Comparison of ENCODE assay signal across 7 cellular contexts in genomic region chr6:168850027-168850736, GRCh38.
A peak's percentile ranks its signal among the peaks of the same experiment; 100 is the strongest.
DNase-seq lines count a peak whose midpoint lies in the region; ATAC-seq, FAIRE-seq and TF ChIP-seq lines count a peak whose summit lies in the region.
"Not testable (repeated sequence)": the region's sequence is repeated elsewhere in the genome, so short reads cannot be mapped to it uniquely, and the experiment has no call there.

No MANE protein-coding gene starts in this region.

- WGBS in K562 (ENCODE audit: insufficient coverage, low coverage, missing lambda C conversion rate): 30% methylated on average over 14 of the region's 26 CpGs
- 44% methylated on average over 16 of the region's 26 CpGs for WGBS in HepG2 (ENCODE audit: low lambda C conversion rate)
- WGBS in neuronal stem cell (ENCODE audit: extremely low coverage in 2 of 2, insufficient read length in 2 of 2, insufficient replicate concordance in 1 of 2), 2 donors: no CpG with 5 or more reads among the region's 26 CpGs

- H2AK5ac ChIP-seq in neuronal stem cell (ENCODE audit: low read depth, low read length): not testable (repeated sequence)

- not testable (repeated sequence) for H3K4me1 ChIP-seq in K562 (replicated peaks in 1 of 2; ENCODE audit: control insufficient read depth in 2 of 2, insufficient read depth in 2 of 2, low read length in 2 of 2); neuronal stem cell (ENCODE audit: control insufficient read depth in 2 of 2, insufficient read depth in 1 of 2, low read depth in 1 of 2, low read length in 2 of 2); upper lobe of right lung
- H3K4me1 ChIP-seq in HepG2 (ENCODE audit: insufficient read depth, low read length): peaks cover 11% of the 10 kb centered on the region; the same call in 1 of the 2 replicates

- H3K27me3 Mint-ChIP-seq in immature natural killer cell (ENCODE audit: low read depth in 3 of 3): peaks cover 5 to 26% (median 11%) of the 10 kb centered on the region in 3 donors
- not testable (repeated sequence) for H3K27me3 Mint-ChIP-seq in natural killer cell (ENCODE audit: low read depth in 2 of 2)

- not testable (repeated sequence) for ATAC-seq in K562
- ATAC-seq in HepG2 (peak; percentile 27; the same call in 1 of the 3 replicates), natural killer cell (peak in 1 of 3 donors; percentile 48), upper lobe of right lung (peak; percentile 34)

- peak overlapping the region; percentile 38 for H3K18ac ChIP-seq in neuronal stem cell (ENCODE audit: low read length)

- not testable (repeated sequence) for FAIRE-seq in K562 (lab: Jason Lieb, UNC); HepG2 (lab: Jason Lieb, UNC)

- not testable (repeated sequence) for H3K4me2 ChIP-seq in K562 (ENCODE audit: insufficient read depth, low read length); HepG2 (ENCODE audit: low read depth, low read length); neuronal stem cell (ENCODE audit: insufficient read depth, low read length, poor library complexity, severe bottlenecking)

- H3K9ac ChIP-seq in K562 (ENCODE audit: insufficient read depth in 1 of 2, low read depth in 2 of 2, low read length in 2 of 2); HepG2 (ENCODE audit: insufficient read depth, low read depth, low read length); neuronal stem cell (ENCODE audit: low read depth, low read length, poor library complexity): not testable (repeated sequence)

- H3K27ac Mint-ChIP-seq in immature natural killer cell: peak overlapping the region; percentile 81 to 96 (median 91)
- H3K27ac Mint-ChIP-seq in natural killer cell: peak overlapping the region; percentile 84 to 85

- TF ChIP-seq CTCF in K562 (IDR thresholded peaks at IDR 0.05 in 2 of 3, conservative IDR thresholded peaks at IDR 0.05 in 1 of 3; ENCODE audit: insufficient read depth in 2 of 3, low read depth in 1 of 3, low read length in 3 of 3); HepG2 (CRISPR knock-in tag; IDR thresholded peaks at IDR 0.05); natural killer cell (IDR thresholded peaks at IDR 0.05); upper lobe of right lung (IDR thresholded peaks at IDR 0.05): not testable (repeated sequence)

- not testable (repeated sequence) for H3K4ac ChIP-seq in neuronal stem cell (ENCODE audit: low read length)

- not testable (repeated sequence) for H3K4me3 ChIP-seq in K562; HepG2 (replicated peaks in 1 of 3; ENCODE audit: insufficient read depth in 1 of 3, low read depth in 2 of 3, low read length in 3 of 3); neuronal stem cell (ENCODE audit: low read length in 2 of 2); upper lobe of right lung

- TF ChIP-seq POLR2A in K562 (conservative IDR thresholded peaks at IDR 0.05); HepG2 (IDR thresholded peaks at IDR 0.05; ENCODE audit: insufficient read depth in 1 of 2, low read depth in 2 of 2, low read length in 2 of 2): not testable (repeated sequence)

- not testable (repeated sequence) for BruUV-seq in K562 (replicated peaks; lab: Mats Ljungman, UMichigan); HepG2 (replicated peaks; lab: Mats Ljungman, UMichigan)

- not testable (repeated sequence) for H4K91ac ChIP-seq in neuronal stem cell (ENCODE audit: low read depth, low read length, poor library complexity)

- H3K27me3 ChIP-seq in K562 (ENCODE audit: control insufficient read depth in 2 of 2, insufficient read depth in 2 of 2, low read length in 2 of 2) (peaks cover 15 to 20% of the 10 kb centered on the region in 2 experiments; a peak in 3 of 5 replicates), HepG2 (ENCODE audit: control insufficient read depth in 1 of 2, insufficient read depth in 2 of 2, low read length in 2 of 2) (peaks cover 0 to 31% of the 10 kb centered on the region in 2 experiments; a peak in 4 of 5 replicates)
- not testable (repeated sequence) for H3K27me3 ChIP-seq in neuronal stem cell (ENCODE audit: control insufficient read depth in 3 of 3, insufficient read depth in 3 of 3, low read depth in 1 of 3, low read length in 3 of 3); upper lobe of right lung

- H3K4me1 Mint-ChIP-seq in immature natural killer cell (peaks cover 31 to 48% of the 10 kb centered on the region in 2 donors), natural killer cell (peaks cover 26 to 32% of the 10 kb centered on the region in 2 donors)

- H3K14ac ChIP-seq in neuronal stem cell (ENCODE audit: low read length): not testable (repeated sequence)

- DNase-seq in DMS53 (lab: John Stamatoyannopoulos, UW) (peak; percentile 34), immature natural killer cell (peak; percentile 19 to 47 (median 23))
- DNase-seq in K562 (ENCODE audit: extremely low read depth in 1 of 4, low spot score in 3 of 4); HepG2 (ENCODE audit: low spot score); natural killer cell; neuronal stem cell (ENCODE audit: low spot score); upper lobe of right lung: not testable (repeated sequence)

- not testable (repeated sequence) for H3K9me1 ChIP-seq in K562 (ENCODE audit: control insufficient read depth, insufficient read depth, low read length)

- H2AFZ ChIP-seq in K562 (ENCODE audit: low read depth, low read length); HepG2 (ENCODE audit: low read length); neuronal stem cell (ENCODE audit: low read length): not testable (repeated sequence)

- POLR2A ChIA-PET in K562 (lab: Yijun Ruan, JAX); HepG2 (lab: Yijun Ruan, JAX): not testable (repeated sequence)

- not testable (repeated sequence) for TF ChIP-seq RAD21 in K562 (CRISPR knock-in tag; conservative IDR thresholded peaks at IDR 0.05 in 1 of 2, IDR thresholded peaks at IDR 0.05 in 1 of 2); HepG2 (CRISPR knock-in tag; IDR thresholded peaks at IDR 0.05)

- not testable (repeated sequence) for H2BK12ac ChIP-seq in neuronal stem cell (ENCODE audit: low read length)

- H3K27ac ChIP-seq in K562 (ENCODE audit: extremely low read depth, low read depth, low read length); HepG2 (ENCODE audit: extremely low read length, insufficient read depth, low read length); neuronal stem cell (replicated peaks; ENCODE audit: low read length); upper lobe of right lung: not testable (repeated sequence)

- CTCF ChIA-PET in K562 (lab: Yijun Ruan, JAX; ENCODE audit: low intra/inter-chr PET ratio); HepG2 (lab: Yijun Ruan, JAX; ENCODE audit: low intra/inter-chr PET ratio, low total read pairs): not testable (repeated sequence)

- not testable (repeated sequence) for H4K20me1 ChIP-seq in K562 (replicated peaks; ENCODE audit: control insufficient read depth, insufficient read depth, low read length); HepG2 (ENCODE audit: insufficient read depth, low read length)

- H3K79me1 ChIP-seq in neuronal stem cell (ENCODE audit: low read depth, low read length): not testable (repeated sequence)

- H4K8ac ChIP-seq in neuronal stem cell (ENCODE audit: low read depth, low read length): not testable (repeated sequence)

- H3K9me3 ChIP-seq in K562 (replicated peaks; ENCODE audit: control insufficient read depth, insufficient read depth, low read depth, low read length); HepG2 (ENCODE audit: low read length); neuronal stem cell (replicated peaks in 1 of 2; ENCODE audit: control insufficient read depth in 2 of 2, insufficient read depth in 1 of 2, low read depth in 1 of 2, low read length in 2 of 2); upper lobe of right lung: not testable (repeated sequence)

- peak overlapping the region; percentile 67 for H2BK15ac ChIP-seq in neuronal stem cell (ENCODE audit: low read length)

- not testable (repeated sequence) for H3K79me2 ChIP-seq in K562 (ENCODE audit: control insufficient read depth, insufficient read depth, low read length); HepG2 (ENCODE audit: insufficient read depth, low read length)

- H2BK120ac ChIP-seq in neuronal stem cell (ENCODE audit: low read depth, low read length): not testable (repeated sequence)

- H3K36me3 ChIP-seq in K562 (ENCODE audit: control insufficient read depth, insufficient read depth, low read length); HepG2 (replicated peaks in 1 of 2; ENCODE audit: control insufficient read depth in 1 of 2, insufficient read depth in 2 of 2, low read length in 2 of 2); neuronal stem cell (replicated peaks in 1 of 2; ENCODE audit: control insufficient read depth in 2 of 2, insufficient read depth in 2 of 2, low read length in 2 of 2); upper lobe of right lung: not testable (repeated sequence)

- in situ Hi-C loops in K562 (cut with MboI); HepG2 (cut with HindIII; ENCODE audit: extremely low pct_ligation_motif_present, low pct_unique_long_range_greater_than_20kb): not testable (repeated sequence)

- not testable (repeated sequence) for H3K36me3 Mint-ChIP-seq in immature natural killer cell, natural killer cell

- not testable (repeated sequence) for H3K9me3 Mint-ChIP-seq in immature natural killer cell, natural killer cell

- H3K23ac ChIP-seq in neuronal stem cell (ENCODE audit: low read depth, low read length, poor library complexity): peak overlapping the region; percentile 73

- intact Hi-C loops in K562 (cut with micrococcal nuclease); HepG2 (cut with micrococcal nuclease; ENCODE audit: unreplicated experiment); natural killer cell (cut with micrococcal nuclease); upper lobe of right lung (cut with DNase I): not testable (repeated sequence)

- not testable (repeated sequence) for H2BK5ac ChIP-seq in neuronal stem cell (ENCODE audit: low read length)

- peak overlapping the region in 1 of 5 donors; percentile 7 for H3K4me3 Mint-ChIP-seq in immature natural killer cell
- peak overlapping the region; percentile 9 for H3K4me3 Mint-ChIP-seq in natural killer cell

- not testable (repeated sequence) for TF ChIP-seq EP300 in K562 (IDR thresholded peaks at IDR 0.05; ENCODE audit: low read length); HepG2 (IDR thresholded peaks at IDR 0.05; ENCODE audit: low read depth in 2 of 2, low read length in 2 of 2); HepG2 (CRISPR knock-in tag; IDR thresholded peaks at IDR 0.05; ENCODE audit: borderline replicate concordance)
